In genomic region chr3:117692416-117692995, GRCh38 we compare ENCODE assay signal across 19 cellular contexts.
DNase-seq lines count a peak whose midpoint lies in the region; ATAC-seq and TF ChIP-seq lines count a peak whose summit lies in the region.
"Had no signal": no experiment of that assay in that cellular context is flagged by ENCODE, and none has a peak within 500 bp of the region (broad histone marks: within the 10 kb centered on the region; RNA-seq: fewer than 3 reads in every experiment).

No MANE protein-coding gene starts in this region.

- H3K9me3 ChIP-seq in PC-9 (ENCODE audit: insufficient read depth, low read depth), result no peaks in the 10 kb centered on the region
- H3K9me3 ChIP-seq: left ventricle myocardium inferior had no signal

- no peak overlapping the region for H3K4me3 Mint-ChIP-seq in activated CD4-positive, alpha-beta T cell treated with anti-CD3 and anti-CD28 coated beads, Interleukin-2, amount 10 ng/mL, durations not matched to agents 24 days and 14 days
- no peak overlapping the region for H3K4me3 Mint-ChIP-seq in activated CD4-positive, alpha-beta T cell treated with anti-CD3 and anti-CD28 coated beads for 36 hours
- H3K4me3 Mint-ChIP-seq in brain, result no peak overlapping the region
- H3K4me3 Mint-ChIP-seq in activated CD4-positive, alpha-beta T cell treated with anti-CD3 and anti-CD28 coated beads, Interleukin-2, amount 10 ng/mL, durations not matched to agents 7 days and 5 days, result no peak overlapping the region
- H3K4me3 Mint-ChIP-seq: activated B cell treated with CpG ODN at 0.5 μM for 24 hours, natural killer cell had no signal

- no peaks in the 10 kb centered on the region for H3K36me3 ChIP-seq in PC-9 (ENCODE audit: low read depth)
- H3K36me3 ChIP-seq: cardiac muscle cell, left ventricle myocardium inferior had no signal

- no peaks in the 10 kb centered on the region for H3F3A ChIP-seq in PC-9 (ENCODE audit: insufficient read depth, low read depth)

- peak; percentile 33 for DNase-seq in activated CD4-positive, alpha-beta T cell treated with anti-CD3 and anti-CD28 coated beads, Interleukin-2, amount 10 ng/mL, durations not matched to agents 24 days and 14 days
- DNase-seq in activated CD4-positive, alpha-beta T cell treated with anti-CD3 and anti-CD28 coated beads for 36 hours, result no peak
- peak; percentile 17 to 38 for DNase-seq in foreskin keratinocyte
- peak; percentile 78 for DNase-seq in stromal cell of bone marrow (ENCODE audit: low read depth)
- no peak for DNase-seq in stimulated activated CD4-positive, alpha-beta T cell treated with anti-CD3 and anti-CD28 coated beads, Interleukin-12 subunit alpha, Interleukin-12 subunit beta, amount 100 ng/mL, for 4 hours
- no peak for DNase-seq in activated CD4-positive, alpha-beta T cell treated with anti-CD3 and anti-CD28 coated beads, Interleukin-2, amount 10 ng/mL, durations not matched to agents 7 days and 5 days
- DNase-seq in PC-9, result no peak
- DNase-seq: activated B cell treated with CpG ODN at 0.5 μM for 24 hours; activated naive CD4-positive, alpha-beta T cell; GDM1; left ventricle myocardium inferior; MM.1S; natural killer cell; NCI-H187 treated with DMSO at 0.1 percent for 48 hours; NCI-H510A; stimulated activated CD4-positive, alpha-beta T cell treated with anti-CD3 and anti-CD28 coated beads, Interleukin-2, amount 100 ng/mL, for 24 hours had no signal

- intact Hi-C loops in activated CD4-positive, alpha-beta T cell treated with anti-CD3 and anti-CD28 coated beads, Interleukin-2, amount 10 ng/mL, durations not matched to agents 24 days and 14 days (cut with micrococcal nuclease), result no loop called here
- intact Hi-C loops in activated CD4-positive, alpha-beta T cell treated with anti-CD3 and anti-CD28 coated beads for 36 hours (cut with DNase I, micrococcal nuclease), result no loop called here
- intact Hi-C loops in PC-9 (cut with micrococcal nuclease; ENCODE audit: unreplicated experiment), result no loop called here

- no peaks in the 10 kb centered on the region for H3K9me2 ChIP-seq in PC-9 (ENCODE audit: insufficient read depth)

- H2AFZ ChIP-seq in PC-9, result no peak overlapping the region

- H3K4me3 ChIP-seq in PC-9, result no peak overlapping the region
- H3K4me3 ChIP-seq: cardiac muscle cell, left ventricle myocardium inferior had no signal

- no peak for ATAC-seq in activated CD4-positive, alpha-beta T cell treated with anti-CD3 and anti-CD28 coated beads for 36 hours
- ATAC-seq in foreskin keratinocyte, result peak; percentile 33
- ATAC-seq: natural killer cell had no signal

- no peak overlapping the region for H3K27ac ChIP-seq in foreskin keratinocyte
- no peak overlapping the region for H3K27ac ChIP-seq in PC-9
- H3K27ac ChIP-seq: 22Rv1, cardiac muscle cell, left ventricle myocardium inferior had no signal

- H3K9me3 Mint-ChIP-seq in activated CD4-positive, alpha-beta T cell treated with anti-CD3 and anti-CD28 coated beads, Interleukin-2, amount 10 ng/mL, durations not matched to agents 24 days and 14 days, result no peaks in the 10 kb centered on the region
- no peaks in the 10 kb centered on the region for H3K9me3 Mint-ChIP-seq in activated CD4-positive, alpha-beta T cell treated with anti-CD3 and anti-CD28 coated beads for 36 hours (ENCODE audit: low read depth)
- H3K9me3 Mint-ChIP-seq in brain, result no peaks in the 10 kb centered on the region
- H3K9me3 Mint-ChIP-seq in activated CD4-positive, alpha-beta T cell treated with anti-CD3 and anti-CD28 coated beads, Interleukin-2, amount 10 ng/mL, durations not matched to agents 7 days and 5 days, result no peaks in the 10 kb centered on the region
- H3K9me3 Mint-ChIP-seq: activated B cell treated with CpG ODN at 0.5 μM for 24 hours had no signal

- TF ChIP-seq CTCF in brain (conservative IDR thresholded peaks at IDR 0.05) (no peak), foreskin keratinocyte (conservative IDR thresholded peaks at IDR 0.05) (no peak), PC-9 (conservative IDR thresholded peaks at IDR 0.05) (no peak)

- H3K27me3 ChIP-seq in foreskin keratinocyte (no peaks in the 10 kb centered on the region), PC-9 (ENCODE audit: insufficient read depth, low read depth) (no peaks in the 10 kb centered on the region)
- H3K27me3 ChIP-seq: cardiac muscle cell had no signal

- H3K27me3 Mint-ChIP-seq in activated CD4-positive, alpha-beta T cell treated with anti-CD3 and anti-CD28 coated beads, Interleukin-2, amount 10 ng/mL, durations not matched to agents 24 days and 14 days, result no peaks in the 10 kb centered on the region
- H3K27me3 Mint-ChIP-seq in activated CD4-positive, alpha-beta T cell treated with anti-CD3 and anti-CD28 coated beads for 36 hours, result no peaks in the 10 kb centered on the region
- peaks cover 4% of the 10 kb centered on the region for H3K27me3 Mint-ChIP-seq in brain
- no peaks in the 10 kb centered on the region for H3K27me3 Mint-ChIP-seq in activated CD4-positive, alpha-beta T cell treated with anti-CD3 and anti-CD28 coated beads, Interleukin-2, amount 10 ng/mL, durations not matched to agents 7 days and 5 days

- H3K36me3 Mint-ChIP-seq in activated CD4-positive, alpha-beta T cell treated with anti-CD3 and anti-CD28 coated beads, Interleukin-2, amount 10 ng/mL, durations not matched to agents 24 days and 14 days (ENCODE audit: low read depth), result no peaks in the 10 kb centered on the region
- no peaks in the 10 kb centered on the region for H3K36me3 Mint-ChIP-seq in activated CD4-positive, alpha-beta T cell treated with anti-CD3 and anti-CD28 coated beads for 36 hours (ENCODE audit: low read depth)
- no peaks in the 10 kb centered on the region for H3K36me3 Mint-ChIP-seq in brain
- no peaks in the 10 kb centered on the region for H3K36me3 Mint-ChIP-seq in activated CD4-positive, alpha-beta T cell treated with anti-CD3 and anti-CD28 coated beads, Interleukin-2, amount 10 ng/mL, durations not matched to agents 7 days and 5 days (ENCODE audit: low read depth)
- H3K36me3 Mint-ChIP-seq: natural killer cell had no signal

- CTCF ChIA-PET in activated CD4-positive, alpha-beta T cell treated with anti-CD3 and anti-CD28 coated beads for 36 hours (lab: Charles Lee), result no interaction called here
- CTCF ChIA-PET in activated CD4-positive, alpha-beta T cell treated with anti-CD3 and anti-CD28 coated beads, Interleukin-2, amount 10 ng/mL, durations not matched to agents 7 days and 5 days (lab: Charles Lee), result no interaction called here
- CTCF ChIA-PET in PC-9 (lab: Charles Lee), result no interaction called here

- H3K27ac Mint-ChIP-seq in activated CD4-positive, alpha-beta T cell treated with anti-CD3 and anti-CD28 coated beads, Interleukin-2, amount 10 ng/mL, durations not matched to agents 24 days and 14 days, result no peak overlapping the region
- no peak overlapping the region for H3K27ac Mint-ChIP-seq in activated CD4-positive, alpha-beta T cell treated with anti-CD3 and anti-CD28 coated beads for 36 hours
- H3K27ac Mint-ChIP-seq in brain, result peak overlapping the region in 3 of 5 experiments; percentile 18 to 63 (median 36)
- H3K27ac Mint-ChIP-seq in activated CD4-positive, alpha-beta T cell treated with anti-CD3 and anti-CD28 coated beads, Interleukin-2, amount 10 ng/mL, durations not matched to agents 7 days and 5 days, result no peak overlapping the region
- H3K27ac Mint-ChIP-seq: activated B cell treated with CpG ODN at 0.5 μM for 24 hours, natural killer cell had no signal

- H3K4me1 ChIP-seq in foreskin keratinocyte, result no peaks in the 10 kb centered on the region
- H3K4me1 ChIP-seq in PC-9 (replicated peaks; ENCODE audit: insufficient read depth), result no peaks in the 10 kb centered on the region
- H3K4me1 ChIP-seq: left ventricle myocardium inferior had no signal

- no peaks in the 10 kb centered on the region for H3K4me1 Mint-ChIP-seq in activated CD4-positive, alpha-beta T cell treated with anti-CD3 and anti-CD28 coated beads, Interleukin-2, amount 10 ng/mL, durations not matched to agents 24 days and 14 days
- no peaks in the 10 kb centered on the region for H3K4me1 Mint-ChIP-seq in activated CD4-positive, alpha-beta T cell treated with anti-CD3 and anti-CD28 coated beads for 36 hours
- peaks cover 29% of the 10 kb centered on the region for H3K4me1 Mint-ChIP-seq in brain
- H3K4me1 Mint-ChIP-seq in activated CD4-positive, alpha-beta T cell treated with anti-CD3 and anti-CD28 coated beads, Interleukin-2, amount 10 ng/mL, durations not matched to agents 7 days and 5 days, result no peaks in the 10 kb centered on the region
- H3K4me1 Mint-ChIP-seq: activated B cell treated with CpG ODN at 0.5 μM for 24 hours, natural killer cell had no signal

- no peaks in the 10 kb centered on the region for H4K20me1 ChIP-seq in PC-9 (ENCODE audit: insufficient read depth)

- no TSS peak for BruUV-seq in PC-9 (replicated peaks; lab: Mats Ljungman, UMichigan)

- H3K79me2 ChIP-seq in PC-9 (ENCODE audit: low read depth), result no peaks in the 10 kb centered on the region

- POLR2A ChIA-PET in activated CD4-positive, alpha-beta T cell treated with anti-CD3 and anti-CD28 coated beads for 36 hours (lab: Charles Lee), result no interaction called here
- POLR2A ChIA-PET in activated CD4-positive, alpha-beta T cell treated with anti-CD3 and anti-CD28 coated beads, Interleukin-2, amount 10 ng/mL, durations not matched to agents 7 days and 5 days (lab: Charles Lee), result no interaction called here
- POLR2A ChIA-PET in PC-9 (lab: Charles Lee; ENCODE audit: unreplicated experiment), result no interaction called here

- H3K4me2 ChIP-seq in PC-9, result no peak overlapping the region

Comparison
In these comparisons a context has a peak if more than half of its experiments do, and no peak if none do; other contexts are left out.
1. DNase-seq: peak in activated CD4-positive, alpha-beta T cell treated with anti-CD3 and anti-CD28 coated beads, Interleukin-2, amount 10 ng/mL, durations not matched to agents 24 days and 14 days (single experiment), foreskin keratinocyte (2 of 2) and stromal cell of bone marrow (single experiment); none in activated CD4-positive, alpha-beta T cell treated with anti-CD3 and anti-CD28 coated beads for 36 hours (single experiment), stimulated activated CD4-positive, alpha-beta T cell treated with anti-CD3 and anti-CD28 coated beads, Interleukin-12 subunit alpha, Interleukin-12 subunit beta, amount 100 ng/mL, for 4 hours (single experiment), activated CD4-positive, alpha-beta T cell treated with anti-CD3 and anti-CD28 coated beads, Interleukin-2, amount 10 ng/mL, durations not matched to agents 7 days and 5 days (single experiment) and PC-9 (0 of 2).
2. H3K27ac Mint-ChIP-seq: peak in brain (3 of 5); none in activated CD4-positive, alpha-beta T cell treated with anti-CD3 and anti-CD28 coated beads, Interleukin-2, amount 10 ng/mL, durations not matched to agents 24 days and 14 days (single experiment), activated CD4-positive, alpha-beta T cell treated with anti-CD3 and anti-CD28 coated beads for 36 hours (single experiment) and activated CD4-positive, alpha-beta T cell treated with anti-CD3 and anti-CD28 coated beads, Interleukin-2, amount 10 ng/mL, durations not matched to agents 7 days and 5 days (single experiment).